In the genomic region with DNA sequence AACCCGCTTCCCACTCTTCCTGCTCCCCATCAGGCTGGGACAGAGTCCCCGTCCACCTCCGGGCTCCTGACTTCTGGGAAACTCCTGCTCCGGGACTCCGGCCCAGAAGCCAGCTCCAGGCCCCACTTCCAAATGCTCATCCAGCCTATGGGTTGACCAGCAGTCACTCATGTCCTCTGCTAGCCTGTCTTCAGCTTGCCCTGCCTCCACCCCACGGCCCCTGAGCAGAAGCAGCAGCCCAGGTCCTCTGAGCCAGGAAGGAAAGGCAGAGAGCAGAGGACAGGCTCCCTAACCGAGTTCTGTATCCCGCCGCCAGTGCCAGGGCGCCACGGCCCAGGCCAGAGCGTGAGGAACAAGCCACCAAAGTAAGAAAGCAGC, we compare ENCODE assay signal across 12 cellular contexts.
"Had no signal": no experiment of that assay in that cellular context is flagged by ENCODE, and none has a peak within 500 bp of the region (broad histone marks: within the 10 kb centered on the region; RNA-seq: fewer than 3 reads in every experiment).

No MANE protein-coding gene starts in this region.

- H3K4me2 ChIP-seq: hepatocyte had no signal

- H3K36me3 ChIP-seq: colonic mucosa, thoracic aorta had no signal

- H3K36me3 Mint-ChIP-seq: activated naive CD4-positive, alpha-beta T cell treated with anti-CD3 and anti-CD28 coated beads, Interleukin-2, amount 10 ng/mL, durations not matched to agents 7 days and 5 days had no signal

- DNase-seq: activated CD4-positive, alpha-beta T cell treated with anti-CD3 and anti-CD28 coated beads for 1 hour; activated CD4-positive, alpha-beta T cell treated with anti-CD3 and anti-CD28 coated beads, Interleukin-2, amount 50 U/mL, for 4 hours; activated naive CD4-positive, alpha-beta T cell treated with anti-CD3 and anti-CD28 coated beads, Interleukin-2, amount 10 ng/mL, durations not matched to agents 7 days and 5 days; colonic mucosa; midbrain; stimulated activated CD4-positive, alpha-beta T cell treated with anti-CD3 and anti-CD28 coated beads, Interleukin-12 subunit alpha, Interleukin-12 subunit beta, amount 100 ng/mL, for 4 hours; T-helper 1 cell had no signal

- H3K9me3 ChIP-seq: colonic mucosa, thoracic aorta had no signal

- H3K27me3 ChIP-seq: colonic mucosa, hepatocyte had no signal

- ATAC-seq: esophagus mucosa had no signal

- H3K27ac ChIP-seq: colonic mucosa, hepatocyte, thoracic aorta, VCaP had no signal

- H3K27ac Mint-ChIP-seq: activated naive CD4-positive, alpha-beta T cell treated with anti-CD3 and anti-CD28 coated beads, Interleukin-2, amount 10 ng/mL, durations not matched to agents 7 days and 5 days; activated T-helper 17 cell treated with anti-CD3 and anti-CD28 coated beads, Interleukin-2, amount 50 U/mL, for 72 hours had no signal

- H3K9me3 Mint-ChIP-seq: activated naive CD4-positive, alpha-beta T cell treated with anti-CD3 and anti-CD28 coated beads, Interleukin-2, amount 10 ng/mL, durations not matched to agents 7 days and 5 days; activated T-helper 17 cell treated with anti-CD3 and anti-CD28 coated beads, Interleukin-2, amount 50 U/mL, for 72 hours had no signal

- H3K4me3 Mint-ChIP-seq: activated naive CD4-positive, alpha-beta T cell treated with anti-CD3 and anti-CD28 coated beads, Interleukin-2, amount 10 ng/mL, durations not matched to agents 7 days and 5 days; activated T-helper 17 cell treated with anti-CD3 and anti-CD28 coated beads, Interleukin-2, amount 50 U/mL, for 72 hours had no signal

- H2AFZ ChIP-seq: hepatocyte had no signal

- H3K4me1 ChIP-seq: colonic mucosa had no signal

- H3K4me1 Mint-ChIP-seq: activated naive CD4-positive, alpha-beta T cell treated with anti-CD3 and anti-CD28 coated beads, Interleukin-2, amount 10 ng/mL, durations not matched to agents 7 days and 5 days had no signal

- H3K4me3 ChIP-seq: colonic mucosa, hepatocyte, thoracic aorta had no signal
